ENCODE assay signal across 20 cellular contexts in the genomic region with DNA sequence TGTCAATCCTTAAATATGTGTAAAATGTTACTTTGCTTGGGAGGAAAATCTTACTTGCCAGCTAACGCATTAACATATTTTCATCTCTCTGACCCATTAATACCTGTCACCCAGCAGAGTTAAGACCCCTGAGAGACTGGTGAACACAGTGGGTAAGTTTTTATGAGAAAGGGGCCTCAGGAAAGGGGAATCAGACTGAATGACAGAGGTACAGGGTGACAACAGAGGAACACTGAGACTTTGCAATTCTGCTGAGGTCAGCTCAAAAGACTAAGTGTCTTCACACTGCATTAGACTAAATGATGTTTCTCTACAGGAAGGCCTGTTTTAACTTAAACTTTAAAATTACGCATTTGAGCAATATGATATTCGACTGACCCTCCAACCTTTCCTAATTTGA.
DNase-seq lines count a peak whose midpoint lies in the region; ATAC-seq, FAIRE-seq and TF ChIP-seq lines count a peak whose summit lies in the region.
"Had no signal": no experiment of that assay in that cellular context is flagged by ENCODE, and none has a peak within 500 bp of the region (broad histone marks: within the 10 kb centered on the region; RNA-seq: fewer than 3 reads in every experiment).

No MANE protein-coding gene starts in this region.

- no peak overlapping the region for H3K9ac ChIP-seq in HepG2 (ENCODE audit: insufficient read depth, low read depth, low read length)

- H3K4me2 ChIP-seq in HepG2 (ENCODE audit: low read depth, low read length) (no peak overlapping the region), OCI-LY7 (ENCODE audit: low read length) (0 out of 2 replicates have a peak overlapping the region, but pooled peaks have one; percentile 12)

- H3K27ac Mint-ChIP-seq in glutamatergic neuron (ENCODE audit: unreplicated experiment), result peak overlapping the region; percentile 59
- H3K27ac Mint-ChIP-seq: B cell; CD4-positive, alpha-beta T cell had no signal

- no peak overlapping the region for H3K4me3 Mint-ChIP-seq in glutamatergic neuron (ENCODE audit: unreplicated experiment)
- H3K4me3 Mint-ChIP-seq: B cell; CD4-positive, alpha-beta T cell had no signal

- TF ChIP-seq POLR2A in HepG2 (IDR thresholded peaks at IDR 0.05; ENCODE audit: insufficient read depth in 1 of 2, low read depth in 2 of 2, low read length in 2 of 2) (no peak), right lobe of liver (IDR thresholded peaks at IDR 0.05) (no peak)

- H2AFZ ChIP-seq in HepG2 (ENCODE audit: low read length), result no peak overlapping the region
- peak overlapping the region; percentile 60 for H2AFZ ChIP-seq in OCI-LY7 (ENCODE audit: low read length)

- TF ChIP-seq CTCF in HepG2 (CRISPR knock-in tag; IDR thresholded peaks at IDR 0.05) (no peak), right lobe of liver (IDR thresholded peaks at IDR 0.05) (no peak), OCI-LY7 (conservative IDR thresholded peaks at IDR 0.05; ENCODE audit: low read length) (no peak), glutamatergic neuron (IDR thresholded peaks at IDR 0.05; ENCODE audit: partially characterized antibody, unreplicated experiment) (no peak)

- H4K20me1 ChIP-seq in HepG2 (ENCODE audit: insufficient read depth, low read length), result no peaks in the 10 kb centered on the region
- H4K20me1 ChIP-seq in OCI-LY7 (ENCODE audit: insufficient read depth, low read length), result no peaks in the 10 kb centered on the region

- H3K79me2 ChIP-seq in HepG2 (ENCODE audit: insufficient read depth, low read length) (no peaks in the 10 kb centered on the region), OCI-LY7 (ENCODE audit: insufficient read depth, low read depth, low read length) (no peaks in the 10 kb centered on the region)

- H3K36me3 Mint-ChIP-seq in glutamatergic neuron (ENCODE audit: unreplicated experiment), result no peaks in the 10 kb centered on the region

- H3K27me3 Mint-ChIP-seq in glutamatergic neuron (ENCODE audit: unreplicated experiment), result peaks cover 2% of the 10 kb centered on the region

- 8% methylated on average over 3 of the region's 3 CpGs for WGBS in HepG2 (ENCODE audit: low lambda C conversion rate)
- WGBS in right lobe of liver (ENCODE audit: insufficient coverage, low coverage, low lambda C conversion rate, missing lambda C conversion rate), result 53% methylated on average over 2 of the region's 3 CpGs

- intact Hi-C loops in HepG2 (cut with micrococcal nuclease; ENCODE audit: unreplicated experiment) (no loop called here), right lobe of liver (cut with DNase I) (no loop called here), OCI-LY7 (cut with micrococcal nuclease; ENCODE audit: unreplicated experiment) (loop anchor here (5.0 kb wide), 1 partner anchor 65 kb away; no protein-coding TSS in a partner anchor)

- FAIRE-seq in HepG2 (lab: Jason Lieb, UNC), result no peak
- FAIRE-seq: G401.6, GM12892, GM19239 had no signal

- H3K9me2 ChIP-seq in OCI-LY7 (ENCODE audit: insufficient read depth, low read length), result no peaks in the 10 kb centered on the region

- ATAC-seq in HepG2 (no peak), right lobe of liver (no peak)

- DNase-seq in HepG2 (ENCODE audit: low spot score) (no peak), right lobe of liver (no peak), OCI-LY7 (ENCODE audit: low spot score) (no peak), glutamatergic neuron (no peak), activated gamma-delta T cell (lab: John Stamatoyannopoulos, UW) (no peak), superior temporal gyrus (ENCODE audit: extremely low spot score) (no peak), SW 1271 (lab: John Stamatoyannopoulos, UW) (no peak)
- DNase-seq: 8988T; C1 segment of cervical spinal cord; CD4-positive, alpha-beta T cell; DMS153; DMS79 treated with DMSO at 0.1 percent for 48 hours; EL; GOT3 had no signal

- BruUV-seq in HepG2 (replicated peaks; lab: Mats Ljungman, UMichigan), result no TSS peak
- no TSS peak for BruUV-seq in OCI-LY7 (replicated peaks; lab: Mats Ljungman, UMichigan)

- in situ Hi-C loops in HepG2 (cut with HindIII; ENCODE audit: extremely low pct_ligation_motif_present, low pct_unique_long_range_greater_than_20kb), result no loop called here

- H3K27me3 ChIP-seq in HepG2 (ENCODE audit: control insufficient read depth in 1 of 2, insufficient read depth in 2 of 2, low read length in 2 of 2) (0 out of 5 replicates have a peak, but pooled peaks cover 0 to 4% of the 10 kb centered on the region in 2 experiments), right lobe of liver (no peaks in the 10 kb centered on the region)

- H3K9me3 Mint-ChIP-seq in glutamatergic neuron (ENCODE audit: unreplicated experiment), result no peaks in the 10 kb centered on the region
- H3K9me3 Mint-ChIP-seq: CD4-positive, alpha-beta T cell had no signal

- H3K9me3 ChIP-seq in HepG2 (ENCODE audit: low read length) (no peaks in the 10 kb centered on the region), right lobe of liver (no peaks in the 10 kb centered on the region), OCI-LY7 (ENCODE audit: low read length) (0 out of 2 replicates have a peak, but pooled peaks cover 4% of the 10 kb centered on the region)
- H3K9me3 ChIP-seq: HAP-1 had no signal

- CTCF ChIA-PET in HepG2 (lab: Yijun Ruan, JAX; ENCODE audit: low intra/inter-chr PET ratio, low total read pairs) (no interaction called here), OCI-LY7 (lab: Charles Lee; ENCODE audit: unreplicated experiment) (no interaction called here)

- no peak for TF ChIP-seq RAD21 in HepG2 (CRISPR knock-in tag; IDR thresholded peaks at IDR 0.05)

- H3K36me3 ChIP-seq in HepG2 (replicated peaks in 1 of 2; ENCODE audit: control insufficient read depth in 1 of 2, insufficient read depth in 2 of 2, low read length in 2 of 2), result no peaks in the 10 kb centered on the region
- no peaks in the 10 kb centered on the region for H3K36me3 ChIP-seq in right lobe of liver
- H3K36me3 ChIP-seq in OCI-LY7 (ENCODE audit: insufficient read depth, low read length), result no peaks in the 10 kb centered on the region; the same call in 1 of the 2 replicates
- H3K36me3 ChIP-seq: HAP-1 had no signal

- H3K27ac ChIP-seq in HepG2 (ENCODE audit: extremely low read length, insufficient read depth, low read length), result no peak overlapping the region
- no peak overlapping the region for H3K27ac ChIP-seq in right lobe of liver
- H3K27ac ChIP-seq in OCI-LY7 (ENCODE audit: low read depth, low read length, poor library complexity, severe bottlenecking), result no peak overlapping the region
- H3K27ac ChIP-seq: HL-60 had no signal

- H3K4me1 ChIP-seq in HepG2 (ENCODE audit: insufficient read depth, low read length), result no peaks in the 10 kb centered on the region
- H3K4me1 ChIP-seq in right lobe of liver, result no peaks in the 10 kb centered on the region
- peaks cover 39% of the 10 kb centered on the region for H3K4me1 ChIP-seq in OCI-LY7 (ENCODE audit: insufficient read depth, low read length, poor library complexity, severe bottlenecking)

- POLR2A ChIA-PET in HepG2 (lab: Yijun Ruan, JAX) (no interaction called here), OCI-LY7 (lab: Charles Lee) (interaction anchor here (0.5 to 1.2 kb wide), 3 partner anchors 11 to 96 kb away, joined by 3 to 7 read pairs (median 5); no protein-coding TSS in a partner anchor)

- peaks cover 54% of the 10 kb centered on the region for H3K4me1 Mint-ChIP-seq in glutamatergic neuron (ENCODE audit: low read depth, unreplicated experiment)
- H3K4me1 Mint-ChIP-seq: B cell had no signal

- TF ChIP-seq EP300 in HepG2 (IDR thresholded peaks at IDR 0.05; ENCODE audit: low read depth in 2 of 2, low read length in 2 of 2) (no peak), HepG2 (CRISPR knock-in tag; IDR thresholded peaks at IDR 0.05; ENCODE audit: borderline replicate concordance) (no peak)

- H3K4me3 ChIP-seq in HepG2 (replicated peaks in 1 of 3; ENCODE audit: insufficient read depth in 1 of 3, low read depth in 2 of 3, low read length in 3 of 3), result no peak overlapping the region
- H3K4me3 ChIP-seq in right lobe of liver, result no peak overlapping the region
- no peak overlapping the region for H3K4me3 ChIP-seq in OCI-LY7 (ENCODE audit: low read depth, low read length, poor library complexity, severe bottlenecking)
- H3K4me3 ChIP-seq: HAP-1 had no signal

TF ChIP-seq in HepG2, 621 proteins besides CTCF, POLR2A, EP300 and RAD21:
- TF ChIP-seq MAFK (conservative IDR thresholded peaks at IDR 0.05 in 1 of 2, IDR thresholded peaks at IDR 0.05 in 1 of 2; ENCODE audit: low read length in 2 of 2) (peak; percentile 94 to 97), NFE2L1 (CRISPR knock-in tag; IDR thresholded peaks at IDR 0.05; ENCODE audit: borderline replicate concordance) (no peak), MAFF (IDR thresholded peaks at IDR 0.05; ENCODE audit: low read depth, low read length) (peak; percentile 96)
